Comparison of ENCODE assay signal across 8 cellular contexts in the genomic region with DNA sequence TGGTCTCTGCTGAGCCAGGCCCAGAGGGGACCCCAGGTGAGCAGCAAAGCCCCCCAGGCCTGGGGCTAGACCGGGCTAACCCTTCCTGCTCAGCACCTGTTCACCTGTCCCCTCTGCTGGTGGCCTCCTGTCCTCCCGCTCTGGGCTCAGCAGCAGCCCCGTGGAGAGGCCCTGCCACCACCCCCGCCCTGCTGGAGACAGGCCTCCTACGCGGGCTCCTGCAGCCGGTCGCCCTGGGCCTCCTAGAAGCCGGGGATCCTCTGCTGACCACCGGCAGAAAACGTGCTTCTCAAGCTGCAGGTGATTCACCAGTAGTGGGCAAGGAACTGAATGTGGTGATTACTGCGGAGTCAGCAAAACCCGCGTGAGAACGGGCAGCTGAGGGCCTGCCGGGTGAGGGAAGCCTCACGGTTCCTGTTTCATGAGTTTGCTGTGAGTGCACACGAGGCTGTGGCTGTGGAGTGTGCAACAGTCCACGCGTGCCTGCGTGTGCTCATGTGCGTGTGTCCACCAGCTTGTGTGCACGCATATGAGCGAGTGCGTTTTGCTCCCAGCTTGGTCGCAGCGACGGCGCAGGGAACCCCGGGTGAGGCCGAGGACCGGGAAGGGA. TPM values are rescaled to one million over a fixed set of nuclear protein-coding genes. Genes with fewer than 3 reads are reported as not detected.
DNase-seq lines count a peak whose midpoint lies in the region; ATAC-seq and TF ChIP-seq lines count a peak whose summit lies in the region.

No MANE protein-coding gene starts in this region.

- peaks cover 4% of the 10 kb centered on the region for H3K27me3 Mint-ChIP-seq in activated CD4-positive, alpha-beta T cell treated with anti-CD3 and anti-CD28 coated beads, Interleukin-2, amount 10 ng/mL, durations not matched to agents 7 days and 5 days
- peaks cover 3 to 6% of the 10 kb centered on the region in 2 donors for H3K27me3 Mint-ChIP-seq in T-cell

- H3K79me2 ChIP-seq in mesendoderm (ENCODE audit: control insufficient read depth, insufficient read depth, low read length) = no peaks in the 10 kb centered on the region

- no peak overlapping the region for H3K9ac ChIP-seq in mesendoderm (ENCODE audit: low read length)

- ATAC-seq in T-cell (replicated peaks in 1 of 4) (peak; percentile 48 to 56 (median 50)), HG03045 (IDR thresholded peaks at IDR 0.05; ENCODE audit: unreplicated experiment) (no peak), GM21723 (IDR thresholded peaks at IDR 0.05; ENCODE audit: unreplicated experiment) (no peak)

- H3K4me3 Mint-ChIP-seq in activated CD4-positive, alpha-beta T cell treated with anti-CD3 and anti-CD28 coated beads, Interleukin-2, amount 10 ng/mL, durations not matched to agents 7 days and 5 days = peak overlapping the region; percentile 76
- peak overlapping the region; percentile 78 to 96 (median 89) for H3K4me3 Mint-ChIP-seq in T-cell

- no peak overlapping the region for H2BK120ac ChIP-seq in mesendoderm (ENCODE audit: low read depth, low read length)

- POLR2A ChIA-PET in activated CD4-positive, alpha-beta T cell treated with anti-CD3 and anti-CD28 coated beads, Interleukin-2, amount 10 ng/mL, durations not matched to agents 7 days and 5 days (lab: Charles Lee) = interaction anchor here (0.6 kb wide), 1 partner anchor 64 kb away, joined by 3 read pairs; no protein-coding TSS in a partner anchor
- POLR2A ChIA-PET in T-cell (lab: Charles Lee) = interaction anchor here in 1 of 2 donors (0.5 kb wide), 1 partner anchor 22 kb away, joined by 5 read pairs; no protein-coding TSS in a partner anchor

- no peak overlapping the region for H3K4me2 ChIP-seq in mesendoderm (ENCODE audit: low read length)

- H3K27ac ChIP-seq in mesendoderm (ENCODE audit: low read depth, low read length) = no peak overlapping the region

- H3K18ac ChIP-seq in mesendoderm (ENCODE audit: low read length) = no peak overlapping the region

- no peak overlapping the region for H2AK5ac ChIP-seq in mesendoderm (ENCODE audit: low read length)

- no peak overlapping the region for H4K5ac ChIP-seq in mesendoderm (ENCODE audit: low read length)

- H3K9me3 Mint-ChIP-seq in activated CD4-positive, alpha-beta T cell treated with anti-CD3 and anti-CD28 coated beads, Interleukin-2, amount 10 ng/mL, durations not matched to agents 7 days and 5 days = no peaks in the 10 kb centered on the region
- H3K9me3 Mint-ChIP-seq in T-cell = no peaks in the 10 kb centered on the region

- H2BK15ac ChIP-seq in mesendoderm (replicated peaks; ENCODE audit: low read depth) = no peak overlapping the region

- peaks cover 26% of the 10 kb centered on the region for H3K27me3 ChIP-seq in mesendoderm (ENCODE audit: insufficient read depth, low read length, poor library complexity)

- H3K56ac ChIP-seq in mesendoderm (ENCODE audit: low read length) = no peak overlapping the region

- no peak overlapping the region for H3K23ac ChIP-seq in mesendoderm (ENCODE audit: low read length)

- peak; percentile 32 for DNase-seq in activated CD4-positive, alpha-beta T cell treated with anti-CD3 and anti-CD28 coated beads, Interleukin-2, amount 10 ng/mL, durations not matched to agents 7 days and 5 days
- no peak for DNase-seq in activated CD4-positive, alpha-beta T cell treated with anti-CD3 and anti-CD28 coated beads for 4 hours
- DNase-seq in T-cell (peak in 3 of 34 experiments; percentile 30 to 49 (median 35)), epithelial cell of proximal tubule (ENCODE audit: low read depth) (no peak), myocyte (ENCODE audit: low read depth) (peak; percentile 64), mesendoderm (no peak)

- no peak overlapping the region for H4K8ac ChIP-seq in mesendoderm (ENCODE audit: low read depth, low read length)

- H3K27ac Mint-ChIP-seq in activated CD4-positive, alpha-beta T cell treated with anti-CD3 and anti-CD28 coated beads, Interleukin-2, amount 10 ng/mL, durations not matched to agents 7 days and 5 days = peak overlapping the region; percentile 89
- H3K27ac Mint-ChIP-seq in T-cell = peak overlapping the region; percentile 76 to 84

- CTCF ChIA-PET in activated CD4-positive, alpha-beta T cell treated with anti-CD3 and anti-CD28 coated beads, Interleukin-2, amount 10 ng/mL, durations not matched to agents 7 days and 5 days (lab: Charles Lee) = interaction anchor here (0.6 to 2.5 kb wide), 10 partner anchors 10 to 222 kb away, joined by 3 to 6 read pairs (median 3); no protein-coding TSS in a partner anchor
- CTCF ChIA-PET in T-cell (lab: Charles Lee) = interaction anchor here (0.5 to 0.8 kb wide), 2 partner anchors 31 to 32 kb away, joined by 3 to 4 read pairs; no protein-coding TSS in a partner anchor

- H3K79me1 ChIP-seq in mesendoderm (ENCODE audit: low read length) = no peaks in the 10 kb centered on the region

- no peaks in the 10 kb centered on the region for H3K4me1 ChIP-seq in mesendoderm (ENCODE audit: control insufficient read depth, low read depth, low read length)

- no peak overlapping the region for H2BK5ac ChIP-seq in mesendoderm (ENCODE audit: low read length)

- TF ChIP-seq CTCF in epithelial cell of proximal tubule (conservative IDR thresholded peaks at IDR 0.05; ENCODE audit: low read depth, low read length) = no peak

- H3K4me1 Mint-ChIP-seq in activated CD4-positive, alpha-beta T cell treated with anti-CD3 and anti-CD28 coated beads, Interleukin-2, amount 10 ng/mL, durations not matched to agents 7 days and 5 days = peaks cover 30% of the 10 kb centered on the region
- peaks cover 24 to 28% (median 25%) of the 10 kb centered on the region in 3 donors for H3K4me1 Mint-ChIP-seq in T-cell

- no peak overlapping the region for H3K4ac ChIP-seq in mesendoderm (ENCODE audit: low read depth, low read length)

- WGBS in mesendoderm (ENCODE audit: extremely low coverage, insufficient coverage, low lambda C conversion rate) = no CpG with 5 or more reads among the region's 32 CpGs

- H3K4me3 ChIP-seq in epithelial cell of proximal tubule (ENCODE audit: low read depth, low read length) (peak overlapping the region; percentile 63), mesendoderm (ENCODE audit: low read length) (no peak overlapping the region)

- peaks cover 1% of the 10 kb centered on the region for H3K36me3 Mint-ChIP-seq in activated CD4-positive, alpha-beta T cell treated with anti-CD3 and anti-CD28 coated beads, Interleukin-2, amount 10 ng/mL, durations not matched to agents 7 days and 5 days (ENCODE audit: low read depth)
- no peaks in the 10 kb centered on the region for H3K36me3 Mint-ChIP-seq in T-cell

- no peaks in the 10 kb centered on the region for H3K36me3 ChIP-seq in mesendoderm (ENCODE audit: control insufficient read depth, insufficient read depth, low read length)

RNA-seq across cellular contexts. Expression of gene SECTM1, which starts 0.8 kb away (rescaled TPM):
- 10 to 100 TPM; 16.4 TPM for total RNA-seq in activated CD4-positive, alpha-beta T cell treated with anti-CD3 and anti-CD28 coated beads, Interleukin-2, amount 10 ng/mL, durations not matched to agents 7 days and 5 days
- total RNA-seq in T-cell (1 to 10 TPM; 1.3 to 5.1 (median 4.4) TPM), epithelial cell of proximal tubule (0.75 and 1.9 TPM in 2 replicates), myocyte (65.8 and 76.1 TPM in 2 replicates)
- 5.2 TPM for polyA plus RNA-seq in myocyte (2012)
- 0.03 TPM for polyA plus RNA-seq in mesendoderm (2013, experiment 1 of 2)
- 0.01 TPM for polyA plus RNA-seq in mesendoderm (2013, experiment 2 of 2)

RNA-seq across cellular contexts. Expression of gene CD7, which starts 15.4 kb away (rescaled TPM):
- 100 to 1,000 TPM; 285 to 292 TPM for total RNA-seq in activated CD4-positive, alpha-beta T cell treated with anti-CD3 and anti-CD28 coated beads, Interleukin-2, amount 10 ng/mL, durations not matched to agents 7 days and 5 days
- total RNA-seq in T-cell (100 to 1,000 TPM; 104 to 265 (median 135) TPM), epithelial cell of proximal tubule (not detected in 2 replicates), myocyte (1.4 TPM in 1 of 2 replicates, not detected in the other)
- polyA plus RNA-seq in myocyte (2012) = 0.10 TPM
- 0.34 TPM for polyA plus RNA-seq in mesendoderm (2013, experiment 1 of 2)
- 0.39 TPM for polyA plus RNA-seq in mesendoderm (2013, experiment 2 of 2)

RNA-seq across cellular contexts. Expression of gene TEX19, which starts 26.3 kb away (rescaled TPM):
- total RNA-seq in activated CD4-positive, alpha-beta T cell treated with anti-CD3 and anti-CD28 coated beads, Interleukin-2, amount 10 ng/mL, durations not matched to agents 7 days and 5 days = under 1 TPM in 1 of 2 experiments, not detected in 1; 0.10 TPM
- total RNA-seq in T-cell (not detected), epithelial cell of proximal tubule (0.07 TPM in 1 of 2 replicates, not detected in the other), myocyte (0.80 and 1.1 TPM in 2 replicates)
- 0.26 TPM for polyA plus RNA-seq in myocyte (2012)
- polyA plus RNA-seq in mesendoderm (2013, experiment 1 of 2) = 0.51 TPM
- 0.32 TPM for polyA plus RNA-seq in mesendoderm (2013, experiment 2 of 2)

RNA-seq across cellular contexts. Expression of gene UTS2R, which starts 38.8 kb away (rescaled TPM):
- total RNA-seq in activated CD4-positive, alpha-beta T cell treated with anti-CD3 and anti-CD28 coated beads, Interleukin-2, amount 10 ng/mL, durations not matched to agents 7 days and 5 days = not detected
- not detected for total RNA-seq in T-cell
- not detected in 2 replicates for total RNA-seq in epithelial cell of proximal tubule
- total RNA-seq in myocyte = 29.1 and 60.3 TPM in 2 replicates
- 12.9 TPM for polyA plus RNA-seq in myocyte (2012)
- polyA plus RNA-seq in mesendoderm (2013, experiment 1 of 2) = 0.07 TPM
- 0.06 TPM for polyA plus RNA-seq in mesendoderm (2013, experiment 2 of 2)

RNA-seq across cellular contexts. Expression of gene CSNK1D, which starts 59.3 kb away (rescaled TPM):
- 100 to 1,000 TPM; 115 to 142 TPM for total RNA-seq in activated CD4-positive, alpha-beta T cell treated with anti-CD3 and anti-CD28 coated beads, Interleukin-2, amount 10 ng/mL, durations not matched to agents 7 days and 5 days
- total RNA-seq in T-cell (100 to 1,000 TPM; 177 to 273 (median 194) TPM), epithelial cell of proximal tubule (32.0 and 54.1 TPM in 2 replicates), myocyte (29.0 and 37.1 TPM in 2 replicates)
- 106 TPM for polyA plus RNA-seq in myocyte (2012)
- 76.4 TPM for polyA plus RNA-seq in mesendoderm (2013, experiment 1 of 2)
- 75.9 TPM for polyA plus RNA-seq in mesendoderm (2013, experiment 2 of 2)

Comparison
In these comparisons a context has a peak if more than half of its experiments do, and no peak if none do; other contexts are left out.
1. DNase-seq: peak in activated CD4-positive, alpha-beta T cell treated with anti-CD3 and anti-CD28 coated beads, Interleukin-2, amount 10 ng/mL, durations not matched to agents 7 days and 5 days (single experiment) and myocyte (single experiment); none in activated CD4-positive, alpha-beta T cell treated with anti-CD3 and anti-CD28 coated beads for 4 hours (0 of 2), epithelial cell of proximal tubule (single experiment) and mesendoderm (single experiment).
2. ATAC-seq: peak in T-cell (4 of 4); none in HG03045 (single experiment) and GM21723 (single experiment).
3. RNA of gene CD7, which starts 15.4 kb away (total RNA-seq): 285 to 292 TPM in activated CD4-positive, alpha-beta T cell treated with anti-CD3 and anti-CD28 coated beads, Interleukin-2, amount 10 ng/mL, durations not matched to agents 7 days and 5 days and 104 to 265 TPM in T-cell; 1.4 TPM in myocyte and not detected in epithelial cell of proximal tubule; every median in the first group is over 10 times any median in the second.